8 cellular contexts compared by ENCODE assay signal in the genomic region with DNA sequence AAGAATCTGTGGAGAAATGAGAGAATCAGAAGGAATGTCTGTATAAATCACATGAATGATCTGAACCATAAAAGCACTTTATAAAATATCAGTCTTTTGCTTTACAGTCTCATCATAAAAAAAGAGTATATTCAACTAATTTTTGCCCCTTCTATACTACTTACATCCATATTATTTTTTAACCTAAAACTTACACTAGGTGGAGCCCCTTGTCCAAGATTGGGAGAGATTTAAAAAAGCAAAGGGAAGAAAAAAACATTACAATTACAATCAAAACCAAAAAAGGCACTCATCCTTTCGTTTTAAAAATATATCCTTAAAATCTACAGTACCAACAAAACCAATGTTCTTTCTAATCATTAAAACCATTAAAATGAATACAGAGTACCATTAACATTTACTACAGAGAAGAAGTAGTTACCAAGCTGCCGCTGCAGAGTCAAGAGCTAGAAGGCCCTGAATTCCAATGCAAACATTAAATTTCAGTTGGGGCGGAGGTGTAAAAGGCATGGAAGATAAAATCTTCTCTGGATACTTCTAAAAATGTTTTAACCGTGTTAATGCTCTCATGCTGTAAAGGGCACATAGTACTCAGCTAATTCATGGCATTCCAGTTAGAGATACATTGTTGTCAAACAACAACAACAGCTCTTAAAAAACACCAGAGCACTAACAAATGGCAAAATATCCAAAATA. TPM values are rescaled to one million over a fixed set of nuclear protein-coding genes. Genes with fewer than 3 reads are reported as not detected.
DNase-seq lines count a peak whose midpoint lies in the region; ATAC-seq and TF ChIP-seq lines count a peak whose summit lies in the region.

No MANE protein-coding gene starts in this region.

- no peak overlapping the region for H3K4me3 Mint-ChIP-seq in HFFc6

- peak; percentile 43 for TF ChIP-seq CTCF in AG09319 (IDR thresholded peaks at IDR 0.05; ENCODE audit: low read depth, low read length)
- TF ChIP-seq CTCF in HFFc6 (IDR thresholded peaks at IDR 0.05): peak; percentile 54; the same call in 1 of the 2 replicates

- no peak overlapping the region for H3K27ac Mint-ChIP-seq in HFFc6

- no peaks in the 10 kb centered on the region; the same call in 1 of the 2 replicates for H3K36me3 Mint-ChIP-seq in HFFc6 (ENCODE audit: low read depth)

- no peak for DNase-seq in AG09319 (ENCODE audit: extremely low read depth, low read depth)
- no peak for DNase-seq in HFFc6
- DNase-seq in SK-N-DZ (ENCODE audit: low spot score): peak; percentile 53
- peak; percentile 4 for DNase-seq in iris pigment epithelial cell (ENCODE audit: low read depth)
- DNase-seq in HK-2 (ENCODE audit: unreplicated experiment): no peak
- DNase-seq in stimulated activated CD4-positive, alpha-beta T cell treated with anti-CD3 and anti-CD28 coated beads, Interleukin-2, amount 100 ng/mL, for 48 hours: no peak

- H3K4me1 Mint-ChIP-seq in HFFc6 (ENCODE audit: low read depth): no peaks in the 10 kb centered on the region

- peaks cover 4% of the 10 kb centered on the region; the same call in 1 of the 2 replicates for H3K27me3 Mint-ChIP-seq in HFFc6 (ENCODE audit: insufficient read depth)

- peaks cover 22% of the 10 kb centered on the region for H3K9me3 Mint-ChIP-seq in HFFc6

- no peak for ATAC-seq in GM21526 (IDR thresholded peaks at IDR 0.05; ENCODE audit: low FRiP score, unreplicated experiment)
- ATAC-seq in HG03159 (IDR thresholded peaks at IDR 0.05; ENCODE audit: unreplicated experiment): no peak

RNA-seq across cellular contexts. Expression of a gene that starts 56.7 kb away (rescaled TPM):
- total RNA-seq in HFFc6 (2021; fragmentation: NEBNext Ultra II Directional; extraction: Animal tissue kit (Norgen Biotek cat#: 25700)): 10 to 100 TPM in 2 of 6 experiments, 1 to 10 TPM in 4; 1.3 to 17.0 (median 1.8) TPM
- 49.0 and 52.9 TPM in 2 replicates for polyA plus RNA-seq in SK-N-DZ (2014; cell fraction: cytosol; rRNA removed)
- polyA plus RNA-seq in SK-N-DZ (2014; cell fraction: nucleus; rRNA removed): 65.4 and 69.7 TPM in 2 replicates

Comparison
In these comparisons a context has a peak if more than half of its experiments do, and no peak if none do; other contexts are left out.
1. DNase-seq: peak in SK-N-DZ (single experiment) and iris pigment epithelial cell (single experiment); none in AG09319 (single experiment), HFFc6 (single experiment), HK-2 (single experiment) and stimulated activated CD4-positive, alpha-beta T cell treated with anti-CD3 and anti-CD28 coated beads, Interleukin-2, amount 100 ng/mL, for 48 hours (0 of 2).